ENCODE assay signal across 9 cellular contexts in genomic region chr5:96816991-96817390, GRCh38. TPM values are rescaled to one million over a fixed set of nuclear protein-coding genes. Genes with fewer than 3 reads are reported as not detected.
DNase-seq lines count a peak whose midpoint lies in the region; ATAC-seq lines count a peak whose summit lies in the region.
"Had no signal": no experiment of that assay in that cellular context is flagged by ENCODE, and none has a peak within 500 bp of the region (broad histone marks: within the 10 kb centered on the region; RNA-seq: fewer than 3 reads in every experiment).

No MANE protein-coding gene starts in this region.

- peak overlapping the region; percentile 26 for H2AK5ac ChIP-seq in mesenchymal stem cell (ENCODE audit: low read length, severe bottlenecking)

- DNase-seq in Jurkat, Clone E6-1 (ENCODE audit: low read depth, low spot score), result peak; percentile 85
- DNase-seq in mesenchymal stem cell (no peak), T1000 (lab: John Stamatoyannopoulos, UW) (no peak), NCI-H748 treated with DMSO at 0.1 percent for 48 hours (lab: John Stamatoyannopoulos, UW) (no peak), GM19238 (ENCODE audit: insufficient read length, low spot score) (no peak)
- no peak for DNase-seq in effector CD4-positive, alpha-beta T cell
- DNase-seq: NCI-H2171 had no signal

- no peaks in the 10 kb centered on the region for H3K27me3 ChIP-seq in mesenchymal stem cell (ENCODE audit: control insufficient read depth in 1 of 2, insufficient read depth in 1 of 2, low read length in 2 of 2)

- H3K23ac ChIP-seq in mesenchymal stem cell (ENCODE audit: low read length in 2 of 2), result no peak overlapping the region

- H2BK120ac ChIP-seq in mesenchymal stem cell (ENCODE audit: low read depth, low read length), result no peak overlapping the region

- H3K4me2 ChIP-seq in mesenchymal stem cell (ENCODE audit: low read length, poor library complexity, severe bottlenecking), result no peak overlapping the region

- H3K9me3 ChIP-seq in mesenchymal stem cell (ENCODE audit: control insufficient read depth, low read length), result no peaks in the 10 kb centered on the region

- H3K27ac ChIP-seq in mesenchymal stem cell (ENCODE audit: low read length, poor library complexity, severe bottlenecking), result no peak overlapping the region

- no peaks in the 10 kb centered on the region for H3K79me1 ChIP-seq in mesenchymal stem cell (replicated peaks; ENCODE audit: low read length, poor library complexity, severe bottlenecking)

- no peak overlapping the region for H3K4ac ChIP-seq in mesenchymal stem cell (ENCODE audit: low read depth in 1 of 2, low read length in 2 of 2)

- H3K14ac ChIP-seq in mesenchymal stem cell (ENCODE audit: low read length in 2 of 2), result no peak overlapping the region

- WGBS in mesenchymal stem cell, result 89% methylated on average over 1 of the region's 1 CpG

- H4K91ac ChIP-seq in mesenchymal stem cell (ENCODE audit: low read length), result no peak overlapping the region

- H2BK5ac ChIP-seq in mesenchymal stem cell (ENCODE audit: low read depth, low read length, poor library complexity, severe bottlenecking), result no peak overlapping the region

- no peak overlapping the region for H3K9ac ChIP-seq in mesenchymal stem cell (ENCODE audit: low read length)

- no peak overlapping the region for H2BK12ac ChIP-seq in mesenchymal stem cell (ENCODE audit: low read length in 2 of 2)

- H4K8ac ChIP-seq in mesenchymal stem cell (ENCODE audit: low read length), result no peak overlapping the region

- no peak overlapping the region for H2AFZ ChIP-seq in mesenchymal stem cell (ENCODE audit: low read depth, low read length)

- peak overlapping the region; percentile 47 for H3K4me3 ChIP-seq in Jurkat, Clone E6-1 (ENCODE audit: low read length)
- no peak overlapping the region for H3K4me3 ChIP-seq in mesenchymal stem cell (ENCODE audit: insufficient read depth in 1 of 2, low read depth in 1 of 2, low read length in 2 of 2)

- peak; percentile 30 for ATAC-seq in GM18868 (IDR thresholded peaks at IDR 0.05; ENCODE audit: unreplicated experiment)
- peak; percentile 27 for ATAC-seq in GM21825 (IDR thresholded peaks at IDR 0.05; ENCODE audit: unreplicated experiment)

- no peak overlapping the region for H3K18ac ChIP-seq in mesenchymal stem cell (ENCODE audit: low read depth in 1 of 2, low read length in 2 of 2)

- H3K4me1 ChIP-seq in mesenchymal stem cell (ENCODE audit: control insufficient read depth, insufficient read depth, low read depth, low read length), result peaks cover 5% of the 10 kb centered on the region

- H2BK15ac ChIP-seq in mesenchymal stem cell (ENCODE audit: low read depth, poor library complexity, severe bottlenecking), result no peak overlapping the region

- no peaks in the 10 kb centered on the region for H3K36me3 ChIP-seq in mesenchymal stem cell (ENCODE audit: control insufficient read depth in 1 of 2, insufficient read depth in 2 of 2, low read depth in 1 of 2, low read length in 2 of 2)

RNA-seq across cellular contexts. Expression of gene ERAP1, which starts 9.2 kb away (rescaled TPM):
- 47.1 TPM for polyA plus RNA-seq in Jurkat, Clone E6-1 (2012; ENCODE audit: insufficient read depth, insufficient read length)
- 94.5 TPM for polyA plus RNA-seq in mesenchymal stem cell (2013, experiment 1 of 2)
- 89.6 TPM for polyA plus RNA-seq in mesenchymal stem cell (2013, experiment 2 of 2)

RNA-seq across cellular contexts. Expression of gene ERAP2, which starts 59.3 kb away (rescaled TPM):
- polyA plus RNA-seq in Jurkat, Clone E6-1 (2012; ENCODE audit: insufficient read depth, insufficient read length), result 20.5 TPM
- 40.5 TPM for polyA plus RNA-seq in mesenchymal stem cell (2013, experiment 1 of 2)
- polyA plus RNA-seq in mesenchymal stem cell (2013, experiment 2 of 2), result 41.4 TPM
